In the genomic region with DNA sequence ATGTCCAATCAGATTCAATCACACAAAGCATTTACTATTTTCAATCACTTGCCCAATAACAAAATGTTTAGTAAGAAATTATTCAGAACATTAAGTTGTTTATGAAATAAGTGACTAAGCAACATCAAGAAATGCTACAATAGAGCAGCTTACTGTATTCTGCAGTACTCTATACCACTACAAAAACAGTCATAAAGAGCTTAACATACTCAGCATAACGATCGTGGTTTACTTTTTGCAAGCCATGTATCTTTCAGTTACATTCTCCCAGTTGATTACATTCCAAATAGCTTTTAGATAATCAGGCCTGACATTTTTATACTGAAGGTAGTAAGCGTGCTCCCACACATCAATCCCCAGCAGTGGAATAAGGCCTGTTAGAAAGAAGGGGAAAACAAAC, we compare ENCODE assay signal across 28 cellular contexts. TPM values are rescaled to one million over a fixed set of nuclear protein-coding genes. Genes with fewer than 3 reads are reported as not detected.
DNase-seq lines count a peak whose midpoint lies in the region; ATAC-seq and TF ChIP-seq lines count a peak whose summit lies in the region.
"Had no signal": no experiment of that assay in that cellular context is flagged by ENCODE, and none has a peak within 500 bp of the region (broad histone marks: within the 10 kb centered on the region; RNA-seq: fewer than 3 reads in every experiment).

No MANE protein-coding gene starts in this region.

- H3K27ac Mint-ChIP-seq in MCF 10A (ENCODE audit: low read depth, unreplicated experiment), result peak overlapping the region; percentile 46
- H3K27ac Mint-ChIP-seq: activated CD8-positive, alpha-beta T cell treated with anti-CD3 and anti-CD28 coated beads, Interleukin-2, amount 10 ng/mL, durations not matched to agents 7 days and 5 days; T-helper 2 cell treated with Interferon-gamma antibody and Interleukin-4, amounts not matched to agents 5 μg/mL and 100 μg/mL, for 36 hours; WTC11 had no signal

- H3K4me1 Mint-ChIP-seq in MCF 10A (ENCODE audit: insufficient read depth, unreplicated experiment), result peaks cover 9% of the 10 kb centered on the region
- H3K4me1 Mint-ChIP-seq: H9, WTC11 had no signal

- TF ChIP-seq CTCF in MCF 10A (IDR thresholded peaks at IDR 0.05; ENCODE audit: unreplicated experiment) (no peak), mammary epithelial cell (conservative IDR thresholded peaks at IDR 0.05 in 1 of 2, IDR thresholded peaks at IDR 0.05 in 1 of 2; ENCODE audit: extremely low read depth in 1 of 2, insufficient read depth in 1 of 2, low read depth in 1 of 2, low read length in 2 of 2) (no peak), Loucy (conservative IDR thresholded peaks at IDR 0.05; ENCODE audit: low read length) (no peak), esophagus muscularis mucosa (IDR thresholded peaks at IDR 0.05) (no peak)

- H3K4me1 ChIP-seq in mammary epithelial cell (ENCODE audit: insufficient read depth, low read length), result no peaks in the 10 kb centered on the region
- H3K4me1 ChIP-seq in Loucy (ENCODE audit: insufficient read depth, low read length, poor library complexity, severe bottlenecking), result peaks cover 48% of the 10 kb centered on the region
- peaks cover 11 to 73% (median 59%) of the 10 kb centered on the region in 4 donors for H3K4me1 ChIP-seq in esophagus muscularis mucosa
- H3K4me1 ChIP-seq in SJCRH30, result no peaks in the 10 kb centered on the region
- H3K4me1 ChIP-seq: prostate gland, uterus had no signal

- H3K79me2 ChIP-seq in mammary epithelial cell (ENCODE audit: insufficient read depth, low read length) (no peaks in the 10 kb centered on the region), Loucy (ENCODE audit: insufficient read depth, low read length) (peaks cover 17% of the 10 kb centered on the region)

- ATAC-seq in GM19324 (IDR thresholded peaks at IDR 0.05; ENCODE audit: low FRiP score, unreplicated experiment) (no peak), GM18498 (IDR thresholded peaks at IDR 0.05; ENCODE audit: unreplicated experiment) (no peak)
- ATAC-seq: activated CD8-positive, alpha-beta T cell treated with anti-CD3 and anti-CD28 coated beads, Interleukin-2, amount 10 ng/mL, durations not matched to agents 7 days and 5 days; SK-N-SH treated with all-trans-retinoic acid at 6 μM for 48 hours; WTC11 had no signal

- H3K9me3 ChIP-seq in mammary epithelial cell (replicated peaks; ENCODE audit: insufficient read depth, low read length) (no peaks in the 10 kb centered on the region), Loucy (ENCODE audit: insufficient read depth, low read depth, low read length) (no peaks in the 10 kb centered on the region), esophagus muscularis mucosa (no peaks in the 10 kb centered on the region), SJCRH30 (replicated peaks) (no peaks in the 10 kb centered on the region)
- H3K9me3 ChIP-seq: heart left ventricle, prostate gland, suprapubic skin, uterus had no signal

- H3K36me3 ChIP-seq in mammary epithelial cell (ENCODE audit: insufficient read depth, low read length) (peaks cover 12% of the 10 kb centered on the region), Loucy (ENCODE audit: insufficient read depth, low read length) (peaks cover 7% of the 10 kb centered on the region; the same call in 1 of the 2 replicates), esophagus muscularis mucosa (peaks cover 27 to 100% (median 73%) of the 10 kb centered on the region in 4 donors), SJCRH30 (peaks cover 64% of the 10 kb centered on the region)
- H3K36me3 ChIP-seq: uterus had no signal

- no peaks in the 10 kb centered on the region for H4K20me1 ChIP-seq in mammary epithelial cell (ENCODE audit: insufficient read depth, low read length)
- H4K20me1 ChIP-seq in Loucy (ENCODE audit: insufficient read depth, low read length, poor library complexity, severe bottlenecking), result no peaks in the 10 kb centered on the region

- H3K27ac ChIP-seq in mammary epithelial cell (ENCODE audit: insufficient read depth, low read depth, low read length) (no peak overlapping the region), esophagus muscularis mucosa (replicated peaks in 1 of 4) (peak overlapping the region in 1 of 4 donors; percentile 9), SJCRH30 (no peak overlapping the region)
- H3K27ac ChIP-seq: C4-2B, prostate gland, skin epidermis, suprapubic skin, uterus had no signal

- DNase-seq in MCF 10A (ENCODE audit: unreplicated experiment), result no peak
- no peak for DNase-seq in mammary epithelial cell
- peak; percentile 3 for DNase-seq in esophagus muscularis mucosa (ENCODE audit: extremely low spot score)
- DNase-seq in SJCRH30, result no peak
- DNase-seq: activated CD8-positive, alpha-beta T cell treated with anti-CD3 and anti-CD28 coated beads, Interleukin-2, amount 10 ng/mL, durations not matched to agents 7 days and 5 days; activated T-cell treated with anti-CD3 and anti-CD28 coated beads, Interleukin-2, amount 50 U/mL, for 4 hours; Calu3; DND-41; H9; heart left ventricle; NCI-H1105 treated with DMSO at 0.1 percent for 48 hours; NCI-H2081; NCI-H82; RPMI8226; stimulated activated CD4-positive, alpha-beta T cell treated with anti-CD3 and anti-CD28 coated beads, Interleukin-1b, Interleukin-23, amount 100 ng/mL, for 48 hours; uterus had no signal

- TF ChIP-seq EP300 in esophagus muscularis mucosa (IDR thresholded peaks at IDR 0.05), result no peak

- H3K4me2 ChIP-seq in mammary epithelial cell (ENCODE audit: insufficient read depth, low read depth, low read length) (no peak overlapping the region), Loucy (ENCODE audit: low read depth, low read length, poor library complexity, severe bottlenecking) (peak overlapping the region; percentile 42)

- H3K4me3 Mint-ChIP-seq in MCF 10A (ENCODE audit: unreplicated experiment), result peak overlapping the region; percentile 55
- H3K4me3 Mint-ChIP-seq: activated CD8-positive, alpha-beta T cell treated with anti-CD3 and anti-CD28 coated beads, Interleukin-2, amount 10 ng/mL, durations not matched to agents 7 days and 5 days; activated T-cell treated with anti-CD3 and anti-CD28 coated beads, Interleukin-2, amount 50 U/mL, for 4 hours; central memory CD8-positive, alpha-beta T cell; H9; T-helper 2 cell treated with Interferon-gamma antibody and Interleukin-4, amounts not matched to agents 5 μg/mL and 100 μg/mL, for 36 hours; WTC11 had no signal

- H3K9ac ChIP-seq in mammary epithelial cell (ENCODE audit: insufficient read depth, low read length) (no peak overlapping the region), Loucy (ENCODE audit: low read depth, low read length, poor library complexity, severe bottlenecking) (peak overlapping the region; percentile 38)

- H2AFZ ChIP-seq in mammary epithelial cell (ENCODE audit: low read depth, low read length) (no peak overlapping the region), Loucy (ENCODE audit: low read length) (no peak overlapping the region)

- POLR2A ChIA-PET in MCF 10A (lab: Yijun Ruan, JAX), result interaction anchor here (1.0 to 5.6 kb wide), 9 partner anchors 10 to 106 kb away, joined by 3 to 37 read pairs (median 7); a partner anchor contains a TSS

- H3K9me2 ChIP-seq in Loucy (replicated peaks; ENCODE audit: low read depth, low read length), result no peaks in the 10 kb centered on the region

- no peaks in the 10 kb centered on the region for H3K9me3 Mint-ChIP-seq in MCF 10A (ENCODE audit: unreplicated experiment)
- H3K9me3 Mint-ChIP-seq: activated naive CD4-positive, alpha-beta T cell treated with anti-CD3 and anti-CD28 coated beads, Interleukin-2, amount 50 U/mL, for 72 hours; activated T-cell treated with anti-CD3 and anti-CD28 coated beads, Interleukin-2, amount 50 U/mL, for 4 hours; central memory CD8-positive, alpha-beta T cell; H9; T-helper 2 cell treated with Interferon-gamma antibody and Interleukin-4, amounts not matched to agents 5 μg/mL and 100 μg/mL, for 36 hours; WTC11 had no signal

- H3K27me3 ChIP-seq in mammary epithelial cell (ENCODE audit: insufficient read depth, low read length) (no peaks in the 10 kb centered on the region), Loucy (ENCODE audit: insufficient read depth, low read length, poor library complexity, severe bottlenecking) (no peaks in the 10 kb centered on the region), esophagus muscularis mucosa (no peaks in the 10 kb centered on the region), SJCRH30 (no peaks in the 10 kb centered on the region)
- H3K27me3 ChIP-seq: heart left ventricle, suprapubic skin, uterus had no signal

- in situ Hi-C loops in mammary epithelial cell (cut with MboI; ENCODE audit: low sequenced_read_pairs in 2 of 2), result loop anchor here in 1 of 2 donors (25.0 kb wide), 1 partner anchor 255 kb away; no protein-coding TSS in a partner anchor

- TF ChIP-seq POLR2A in esophagus muscularis mucosa (IDR thresholded peaks at IDR 0.05; ENCODE audit: low read depth), result no peak

- dilution Hi-C loops in mammary epithelial cell (cut with HindIII; ENCODE audit: low sequenced_read_pairs), result no loop called here

- H3K27me3 Mint-ChIP-seq in MCF 10A (ENCODE audit: insufficient read depth, unreplicated experiment), result no peaks in the 10 kb centered on the region
- H3K27me3 Mint-ChIP-seq: central memory CD8-positive, alpha-beta T cell had no signal

- CTCF ChIA-PET in MCF 10A (lab: Yijun Ruan, JAX) (interaction anchor here (0.6 to 1.1 kb wide), 5 partner anchors 27 to 500 kb away, joined by 3 to 5 read pairs (median 3); no protein-coding TSS in a partner anchor), mammary epithelial cell (lab: Charles Lee; ENCODE audit: low non-redundant PET) (no interaction called here)

- peaks cover 100% of the 10 kb centered on the region for H3K36me3 Mint-ChIP-seq in MCF 10A (ENCODE audit: insufficient read depth, unreplicated experiment)

- intact Hi-C loops in MCF 10A (cut with micrococcal nuclease), result no loop called here
- intact Hi-C loops in mammary epithelial cell (cut with micrococcal nuclease), result no loop called here
- intact Hi-C loops in esophagus muscularis mucosa (cut with DNase I), result no loop called here

- no TSS peak for BruUV-seq in MCF 10A (replicated peaks; lab: Mats Ljungman, UMichigan)
- no TSS peak for BruUV-seq in mammary epithelial cell (replicated peaks; lab: Mats Ljungman, UMichigan)

- peaks cover 10% of the 10 kb centered on the region; the same call in 1 of the 2 replicates for H3F3A ChIP-seq in Loucy (ENCODE audit: low read depth)

- H3K4me3 ChIP-seq in mammary epithelial cell (replicated peaks in 1 of 3; ENCODE audit: insufficient read depth in 1 of 3, low read depth in 2 of 3, low read length in 3 of 3) (no peak overlapping the region), Loucy (ENCODE audit: low read length, poor library complexity, severe bottlenecking) (peak overlapping the region; percentile 36), esophagus muscularis mucosa (no peak overlapping the region), SJCRH30 (no peak overlapping the region)
- H3K4me3 ChIP-seq: heart left ventricle, prostate gland, skin epidermis, suprapubic skin, uterus had no signal

- WGBS in mammary epithelial cell (ENCODE audit: low coverage, missing lambda C conversion rate), result 96% methylated on average over 3 of the region's 3 CpGs
- 57% methylated on average over 3 of the region's 3 CpGs for WGBS in esophagus muscularis mucosa

RNA-seq across cellular contexts. Expression of a gene that starts 10.8 kb away (rescaled TPM):
- total RNA-seq in MCF 10A (2022), result 424 and 600 TPM in 2 replicates
- total RNA-seq in mammary epithelial cell, result 100 to 1,000 TPM; 105 to 145 TPM
- polyA plus RNA-seq in mammary epithelial cell, result 51.3 TPM
- polyA minus RNA-seq in mammary epithelial cell, result 77.2 TPM
- total RNA-seq in esophagus muscularis mucosa, result 100 to 1,000 TPM; 147 to 927 (median 395) TPM
- 123 and 137 TPM in 2 replicates for total RNA-seq in SJCRH30 (2014; rRNA removed; shearing (Covaris generic))

RNA-seq across cellular contexts. Expression of a gene that starts 45.0 kb away (rescaled TPM):
- 116 and 142 TPM in 2 replicates for total RNA-seq in MCF 10A (2022)
- total RNA-seq in mammary epithelial cell, result 10 to 100 TPM; 64.5 to 92.0 TPM
- polyA plus RNA-seq in mammary epithelial cell, result 22.3 TPM
- 34.2 TPM for polyA minus RNA-seq in mammary epithelial cell
- total RNA-seq in esophagus muscularis mucosa, result 10 to 100 TPM; 62.7 to 96.9 (median 75.3) TPM
- total RNA-seq in SJCRH30 (2014; rRNA removed; shearing (Covaris generic)), result 183 and 196 TPM in 2 replicates
